ENCODE assay signal across 23 cellular contexts in genomic region chr7:99105756-99106155, GRCh38. TPM values are rescaled to one million over a fixed set of nuclear protein-coding genes. Genes with fewer than 3 reads are reported as not detected.
DNase-seq lines count a peak whose midpoint lies in the region; ATAC-seq and TF ChIP-seq lines count a peak whose summit lies in the region.
"Had no signal": no experiment of that assay in that cellular context is flagged by ENCODE, and none has a peak within 500 bp of the region (broad histone marks: within the 10 kb centered on the region; RNA-seq: fewer than 3 reads in every experiment).

No MANE protein-coding gene starts in this region.

- H3K27ac ChIP-seq in vagina: peak overlapping the region; percentile 36
- H3K27ac ChIP-seq: colonic mucosa, KMS-11 had no signal

- intact Hi-C loops in vagina (cut with DNase I): no loop called here

- H3K27me3 Mint-ChIP-seq in activated naive CD8-positive, alpha-beta T cell: no peaks in the 10 kb centered on the region
- no peaks in the 10 kb centered on the region for H3K27me3 Mint-ChIP-seq in activated naive CD8-positive, alpha-beta T cell treated with anti-CD3 and anti-CD28 coated beads for 36 hours
- H3K27me3 Mint-ChIP-seq in osteocyte (ENCODE audit: unreplicated experiment): no peaks in the 10 kb centered on the region
- H3K27me3 Mint-ChIP-seq in naive thymus-derived CD8-positive, alpha-beta T cell: no peaks in the 10 kb centered on the region
- H3K27me3 Mint-ChIP-seq: activated CD4-positive, alpha-beta memory T cell treated with anti-CD3 and anti-CD28 coated beads for 36 hours; memory B cell; naive thymus-derived CD4-positive, alpha-beta T cell; stimulated activated memory B cell treated with anti-CD40 and anti-IgM and Interleukin-4, amounts not matched to agents 10 μg/mL and 1 μg/mL and 100 μg/mL, for 72 hours had no signal

- H3K9me3 ChIP-seq in vagina: no peaks in the 10 kb centered on the region
- H3K9me3 ChIP-seq: BE2C, colonic mucosa, ovary, sigmoid colon, SK-N-SH had no signal

- TF ChIP-seq CTCF in osteocyte (IDR thresholded peaks at IDR 0.05): no peak
- no peak for TF ChIP-seq CTCF in vagina (IDR thresholded peaks at IDR 0.05)

- ATAC-seq in naive thymus-derived CD8-positive, alpha-beta T cell: no peak
- ATAC-seq: naive thymus-derived CD4-positive, alpha-beta T cell; stimulated activated memory B cell treated with anti-CD40 and anti-IgM and Interleukin-4, amounts not matched to agents 10 μg/mL and 1 μg/mL and 100 μg/mL, for 72 hours had no signal

- no peak for DNase-seq in activated naive CD8-positive, alpha-beta T cell treated with anti-CD3 and anti-CD28 coated beads for 36 hours
- DNase-seq in fibroblast of gingiva (ENCODE audit: low read depth): peak; percentile 44
- no peak for DNase-seq in osteocyte (ENCODE audit: extremely low spot score, unreplicated experiment)
- DNase-seq in vagina (ENCODE audit: extremely low spot score in 2 of 2): no peak
- no peak for DNase-seq in ecto neural progenitor cell (ENCODE audit: low spot score)
- no peak for DNase-seq in naive thymus-derived CD8-positive, alpha-beta T cell
- no peak for DNase-seq in kidney glomerular epithelial cell (lab: John Stamatoyannopoulos, UW)
- DNase-seq: 8988T; activated CD4-positive, alpha-beta memory T cell treated with anti-CD3 and anti-CD28 coated beads for 36 hours; activated T-cell treated with anti-CD3 and anti-CD28 coated beads for 4 hours; BE2C; colonic mucosa; hippocampal formation; naive thymus-derived CD4-positive, alpha-beta T cell; NCI-H1048; NCI-H2029; sigmoid colon; SK-N-SH had no signal

- POLR2A ChIA-PET in naive thymus-derived CD8-positive, alpha-beta T cell (lab: Charles Lee): no interaction called here

- H3K9me3 Mint-ChIP-seq in activated naive CD8-positive, alpha-beta T cell (ENCODE audit: low read depth): no peaks in the 10 kb centered on the region
- no peaks in the 10 kb centered on the region for H3K9me3 Mint-ChIP-seq in activated naive CD8-positive, alpha-beta T cell treated with anti-CD3 and anti-CD28 coated beads for 36 hours
- no peaks in the 10 kb centered on the region for H3K9me3 Mint-ChIP-seq in osteocyte (ENCODE audit: unreplicated experiment)
- no peaks in the 10 kb centered on the region for H3K9me3 Mint-ChIP-seq in naive thymus-derived CD8-positive, alpha-beta T cell
- H3K9me3 Mint-ChIP-seq: memory B cell; stimulated activated memory B cell treated with anti-CD40 and anti-IgM and Interleukin-4, amounts not matched to agents 10 μg/mL and 1 μg/mL and 100 μg/mL, for 72 hours had no signal

- no peaks in the 10 kb centered on the region for H3K36me3 ChIP-seq in vagina
- H3K36me3 ChIP-seq: BE2C, colonic mucosa, ovary, sigmoid colon had no signal

- H3K4me3 ChIP-seq in vagina: no peak overlapping the region
- H3K4me3 ChIP-seq: colonic mucosa, ovary, sigmoid colon had no signal

- no peak overlapping the region for H3K4me3 Mint-ChIP-seq in activated naive CD8-positive, alpha-beta T cell
- H3K4me3 Mint-ChIP-seq in activated naive CD8-positive, alpha-beta T cell treated with anti-CD3 and anti-CD28 coated beads for 36 hours: no peak overlapping the region
- H3K4me3 Mint-ChIP-seq in osteocyte (ENCODE audit: unreplicated experiment): no peak overlapping the region
- no peak overlapping the region for H3K4me3 Mint-ChIP-seq in naive thymus-derived CD8-positive, alpha-beta T cell
- H3K4me3 Mint-ChIP-seq: activated CD4-positive, alpha-beta memory T cell treated with anti-CD3 and anti-CD28 coated beads for 36 hours; memory B cell; naive thymus-derived CD4-positive, alpha-beta T cell; stimulated activated memory B cell treated with anti-CD40 and anti-IgM and Interleukin-4, amounts not matched to agents 10 μg/mL and 1 μg/mL and 100 μg/mL, for 72 hours had no signal

- peak overlapping the region; percentile 5 for H3K27ac Mint-ChIP-seq in activated naive CD8-positive, alpha-beta T cell
- H3K27ac Mint-ChIP-seq in activated naive CD8-positive, alpha-beta T cell treated with anti-CD3 and anti-CD28 coated beads for 36 hours: no peak overlapping the region
- H3K27ac Mint-ChIP-seq in osteocyte (ENCODE audit: unreplicated experiment): peak overlapping the region; percentile 8
- no peak overlapping the region for H3K27ac Mint-ChIP-seq in naive thymus-derived CD8-positive, alpha-beta T cell
- H3K27ac Mint-ChIP-seq: activated CD4-positive, alpha-beta memory T cell treated with anti-CD3 and anti-CD28 coated beads for 36 hours; memory B cell; stimulated activated memory B cell treated with anti-CD40 and anti-IgM and Interleukin-4, amounts not matched to agents 10 μg/mL and 1 μg/mL and 100 μg/mL, for 72 hours had no signal

- peaks cover 67% of the 10 kb centered on the region for H3K4me1 Mint-ChIP-seq in activated naive CD8-positive, alpha-beta T cell (ENCODE audit: low read depth)
- H3K4me1 Mint-ChIP-seq in activated naive CD8-positive, alpha-beta T cell treated with anti-CD3 and anti-CD28 coated beads for 36 hours: peaks cover 56% of the 10 kb centered on the region
- peaks cover 85% of the 10 kb centered on the region for H3K4me1 Mint-ChIP-seq in osteocyte (ENCODE audit: unreplicated experiment)
- peaks cover 21 to 60% (median 52%) of the 10 kb centered on the region in 4 donors for H3K4me1 Mint-ChIP-seq in naive thymus-derived CD8-positive, alpha-beta T cell

- no peaks in the 10 kb centered on the region for H3K27me3 ChIP-seq in vagina
- H3K27me3 ChIP-seq: BE2C, colonic mucosa, ovary, sigmoid colon had no signal

- peaks cover 5% of the 10 kb centered on the region for H3K36me3 Mint-ChIP-seq in activated naive CD8-positive, alpha-beta T cell
- peaks cover 9% of the 10 kb centered on the region for H3K36me3 Mint-ChIP-seq in activated naive CD8-positive, alpha-beta T cell treated with anti-CD3 and anti-CD28 coated beads for 36 hours
- no peaks in the 10 kb centered on the region for H3K36me3 Mint-ChIP-seq in osteocyte (ENCODE audit: unreplicated experiment)
- H3K36me3 Mint-ChIP-seq in naive thymus-derived CD8-positive, alpha-beta T cell: peaks cover 0 to 4% (median 3%) of the 10 kb centered on the region in 3 donors

- H3K4me1 ChIP-seq in vagina: peaks cover 49% of the 10 kb centered on the region
- H3K4me1 ChIP-seq: BE2C, colonic mucosa had no signal

- no peak for TF ChIP-seq POLR2A in vagina (IDR thresholded peaks at IDR 0.05)

RNA-seq across cellular contexts. Expression of gene SMURF1, which starts 38.2 kb away (rescaled TPM):
- total RNA-seq in activated naive CD8-positive, alpha-beta T cell treated with anti-CD3 and anti-CD28 coated beads for 36 hours: 10 to 100 TPM; 12.3 TPM
- total RNA-seq in osteocyte (23.6 and 24.1 TPM in 2 replicates), vagina (30.0 TPM)
- 10 to 100 TPM; 29.0 to 29.1 TPM for total RNA-seq in naive thymus-derived CD8-positive, alpha-beta T cell
- polyA plus RNA-seq in naive thymus-derived CD8-positive, alpha-beta T cell: 1 to 10 TPM in 2 of 3 donors, under 1 TPM in 1; 0.95 to 3.2 (median 2.0) TPM

Comparison
In these comparisons a context has a peak if more than half of its experiments do, and no peak if none do; other contexts are left out.
1. H3K27ac Mint-ChIP-seq: peak in activated naive CD8-positive, alpha-beta T cell (single experiment) and osteocyte (single experiment); none in activated naive CD8-positive, alpha-beta T cell treated with anti-CD3 and anti-CD28 coated beads for 36 hours (single experiment) and naive thymus-derived CD8-positive, alpha-beta T cell (0 of 10).